Comparison of ENCODE assay signal across 20 cellular contexts in the genomic region with DNA sequence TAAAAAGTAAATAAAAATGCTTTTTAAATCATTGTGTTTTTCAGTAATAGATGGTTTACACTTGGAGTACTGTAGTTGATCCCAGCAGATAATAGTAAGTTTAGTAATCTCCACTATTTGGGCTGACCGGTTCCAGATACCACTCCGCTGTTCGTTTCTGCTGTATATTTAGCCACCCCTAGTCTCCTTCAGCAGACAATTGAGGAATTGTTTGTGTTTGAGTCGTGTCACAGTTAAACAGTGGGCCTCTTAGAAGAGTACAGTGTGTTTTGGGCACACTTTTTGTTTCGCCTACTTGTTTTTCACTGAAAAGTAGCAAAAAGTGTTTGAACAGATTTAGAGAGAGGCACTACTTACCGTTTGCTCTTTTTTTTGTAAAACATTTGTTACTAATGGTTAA. TPM values are rescaled to one million over a fixed set of nuclear protein-coding genes. Genes with fewer than 3 reads are reported as not detected.
A peak's percentile ranks its signal among the peaks of the same experiment; 100 is the strongest.
DNase-seq lines count a peak whose midpoint lies in the region; ATAC-seq and TF ChIP-seq lines count a peak whose summit lies in the region.
"Had no signal": no experiment of that assay in that cellular context is flagged by ENCODE, and none has a peak within 500 bp of the region (broad histone marks: within the 10 kb centered on the region; RNA-seq: fewer than 3 reads in every experiment).

No MANE protein-coding gene starts in this region.

- peaks cover 41% of the 10 kb centered on the region for H3K4me1 ChIP-seq in CD4-positive, CD25-positive, alpha-beta regulatory T cell (ENCODE audit: control insufficient read depth, insufficient read depth, low read length, poor library complexity, severe bottlenecking)
- H3K4me1 ChIP-seq in smooth muscle cell (ENCODE audit: low read depth) (peaks cover 21% of the 10 kb centered on the region), uterus (peaks cover 0 to 3% of the 10 kb centered on the region in 2 donors)
- H3K4me1 ChIP-seq: SJSA1 had no signal

- no peak for TF ChIP-seq POLR2A in uterus (IDR thresholded peaks at IDR 0.05)

- no peaks in the 10 kb centered on the region for H3K27me3 Mint-ChIP-seq in CD4-positive, CD25-positive, alpha-beta regulatory T cell
- H3K27me3 Mint-ChIP-seq: activated CD4-positive, alpha-beta memory T cell treated with anti-CD3 and anti-CD28 coated beads for 36 hours had no signal

- H3K79me2 ChIP-seq in smooth muscle cell (ENCODE audit: low read depth), result peaks cover 96% of the 10 kb centered on the region

- H3K4me2 ChIP-seq in smooth muscle cell, result peak overlapping the region; percentile 13

- peaks cover 18% of the 10 kb centered on the region for H3K36me3 Mint-ChIP-seq in CD4-positive, CD25-positive, alpha-beta regulatory T cell

- H3K4me3 Mint-ChIP-seq in CD4-positive, CD25-positive, alpha-beta regulatory T cell, result no peak overlapping the region
- H3K4me3 Mint-ChIP-seq: activated CD4-positive, alpha-beta memory T cell treated with anti-CD3 and anti-CD28 coated beads for 36 hours; activated naive CD4-positive, alpha-beta T cell treated with anti-CD3 and anti-CD28 coated beads for 36 hours; endodermal cell; T-helper 2 cell treated with Interferon-gamma antibody and Interleukin-4, amounts not matched to agents 5 μg/mL and 100 μg/mL, for 36 hours had no signal

- intact Hi-C loops in uterus (cut with DNase I; ENCODE audit: low total_unique reads), result no loop called here

- H3K4me1 Mint-ChIP-seq in CD4-positive, CD25-positive, alpha-beta regulatory T cell, result peaks cover 46 to 82% (median 66%) of the 10 kb centered on the region in 4 donors

- peaks cover 90% of the 10 kb centered on the region for H4K20me1 ChIP-seq in smooth muscle cell (ENCODE audit: low read depth)

- no peaks in the 10 kb centered on the region for H3K9me3 ChIP-seq in CD4-positive, CD25-positive, alpha-beta regulatory T cell (ENCODE audit: control insufficient read depth in 2 of 2, low read length in 2 of 2)
- H3K9me3 ChIP-seq in smooth muscle cell (replicated peaks; ENCODE audit: low read depth), result no peaks in the 10 kb centered on the region
- no peaks in the 10 kb centered on the region for H3K9me3 ChIP-seq in WERI-Rb-1 (ENCODE audit: severe bottlenecking)
- no peaks in the 10 kb centered on the region for H3K9me3 ChIP-seq in uterus
- H3K9me3 ChIP-seq: left ventricle myocardium inferior, mucosa of descending colon, Peyer's patch, SJSA1, suprapubic skin had no signal

- peak overlapping the region in 2 of 3 donors; percentile 38 to 74 for H3K27ac Mint-ChIP-seq in CD4-positive, CD25-positive, alpha-beta regulatory T cell
- H3K27ac Mint-ChIP-seq: activated CD4-positive, alpha-beta memory T cell treated with anti-CD3 and anti-CD28 coated beads for 36 hours; activated naive CD4-positive, alpha-beta T cell treated with anti-CD3 and anti-CD28 coated beads for 36 hours; endodermal cell; T-helper 2 cell treated with Interferon-gamma antibody and Interleukin-4, amounts not matched to agents 5 μg/mL and 100 μg/mL, for 36 hours had no signal

- no peak for TF ChIP-seq CTCF in smooth muscle cell (IDR thresholded peaks at IDR 0.05; ENCODE audit: borderline replicate concordance, insufficient read depth, poor library complexity, severe bottlenecking)
- TF ChIP-seq CTCF in WERI-Rb-1 (IDR thresholded peaks at IDR 0.05; ENCODE audit: low read depth, low read length), result no peak
- TF ChIP-seq CTCF in uterus (IDR thresholded peaks at IDR 0.05), result no peak

- no peak overlapping the region for H2AFZ ChIP-seq in smooth muscle cell (ENCODE audit: low read depth)

- no peak overlapping the region for H3K9ac ChIP-seq in smooth muscle cell (ENCODE audit: low read depth)

- WGBS in smooth muscle cell (ENCODE audit: low lambda C conversion rate), result 51% methylated on average over 6 of the region's 6 CpGs

- no peaks in the 10 kb centered on the region for H3K9me3 Mint-ChIP-seq in CD4-positive, CD25-positive, alpha-beta regulatory T cell
- H3K9me3 Mint-ChIP-seq: activated CD4-positive, alpha-beta memory T cell treated with anti-CD3 and anti-CD28 coated beads for 36 hours; activated naive CD4-positive, alpha-beta T cell treated with anti-CD3 and anti-CD28 coated beads for 36 hours; endodermal cell; T-helper 2 cell treated with Interferon-gamma antibody and Interleukin-4, amounts not matched to agents 5 μg/mL and 100 μg/mL, for 36 hours had no signal

- peaks cover 7% of the 10 kb centered on the region for H3K36me3 ChIP-seq in CD4-positive, CD25-positive, alpha-beta regulatory T cell (ENCODE audit: control insufficient read depth, insufficient read depth, low read length)
- H3K36me3 ChIP-seq in smooth muscle cell (ENCODE audit: low read depth) (no peaks in the 10 kb centered on the region), WERI-Rb-1 (no peaks in the 10 kb centered on the region), uterus (no peaks in the 10 kb centered on the region)
- H3K36me3 ChIP-seq: SJSA1 had no signal

- H3K27ac ChIP-seq in CD4-positive, CD25-positive, alpha-beta regulatory T cell (ENCODE audit: insufficient read depth, low read length, poor library complexity, severe bottlenecking), result peak overlapping the region; percentile 39
- H3K27ac ChIP-seq in smooth muscle cell (ENCODE audit: low read depth) (peak overlapping the region; percentile 76), WERI-Rb-1 (no peak overlapping the region), uterus (no peak overlapping the region)
- H3K27ac ChIP-seq: left ventricle myocardium inferior, Peyer's patch, SJSA1, suprapubic skin had no signal

- ATAC-seq in CD4-positive, CD25-positive, alpha-beta regulatory T cell (ENCODE audit: low read depth in 2 of 2), result no peak
- ATAC-seq: mucosa of descending colon had no signal

- in situ Hi-C loops in SK-MEL-5 (cut with HindIII; ENCODE audit: low pct_unique_long_range_greater_than_20kb, low sequenced_read_pairs), result no loop called here

- DNase-seq in CD4-positive, CD25-positive, alpha-beta regulatory T cell, result no peak
- peak; percentile 73 for DNase-seq in SK-MEL-5 (ENCODE audit: low read depth, low spot score)
- DNase-seq in globus pallidus (ENCODE audit: low spot score), result peak; percentile 86
- no peak for DNase-seq in smooth muscle cell (lab: John Stamatoyannopoulos, UW; ENCODE audit: unreplicated experiment)
- no peak for DNase-seq in WERI-Rb-1
- DNase-seq in NCI-H128 (lab: John Stamatoyannopoulos, UW; ENCODE audit: unreplicated experiment), result no peak
- DNase-seq in uterus, result no peak
- DNase-seq: activated CD4-positive, alpha-beta memory T cell treated with anti-CD3 and anti-CD28 coated beads for 36 hours; activated naive CD4-positive, alpha-beta T cell treated with anti-CD3 and anti-CD28 coated beads for 36 hours; activated T-cell treated with anti-CD3 and anti-CD28 coated beads for 4 hours; aorta; endodermal cell; left ventricle myocardium inferior; mucosa of descending colon; NCI-H1105 treated with DMSO at 0.1 percent for 48 hours; NK-92 treated with Interleukin-12 subunit alpha and Interleukin-12 subunit beta, amount 100 ng/mL, for 24 hours; Peyer's patch had no signal

- no peaks in the 10 kb centered on the region for H3K27me3 ChIP-seq in CD4-positive, CD25-positive, alpha-beta regulatory T cell (ENCODE audit: control insufficient read depth, insufficient read depth, low read length)
- H3K27me3 ChIP-seq in smooth muscle cell (ENCODE audit: low read depth) (no peaks in the 10 kb centered on the region), WERI-Rb-1 (ENCODE audit: insufficient read depth, low read depth, severe bottlenecking) (no peaks in the 10 kb centered on the region), uterus (no peaks in the 10 kb centered on the region)
- H3K27me3 ChIP-seq: Peyer's patch, SJSA1, suprapubic skin had no signal

- H3K4me3 ChIP-seq in CD4-positive, CD25-positive, alpha-beta regulatory T cell (ENCODE audit: low read depth, low read length), result no peak overlapping the region
- H3K4me3 ChIP-seq in smooth muscle cell, result no peak overlapping the region
- H3K4me3 ChIP-seq in WERI-Rb-1 (ENCODE audit: low read depth, low read length), result no peak overlapping the region
- no peak overlapping the region for H3K4me3 ChIP-seq in uterus
- H3K4me3 ChIP-seq: left ventricle myocardium inferior, mucosa of descending colon, Peyer's patch, SJSA1, suprapubic skin had no signal

- peaks cover 10% of the 10 kb centered on the region for H3F3A ChIP-seq in smooth muscle cell (ENCODE audit: low read depth)

RNA-seq across cellular contexts. Expression of a gene that starts 33.2 kb away (rescaled TPM):
- total RNA-seq in CD4-positive, CD25-positive, alpha-beta regulatory T cell, result 83.7 TPM
- polyA plus RNA-seq in CD4-positive, CD25-positive, alpha-beta regulatory T cell, result 10 to 100 TPM; 37.5 to 46.4 (median 41.7) TPM
- total RNA-seq in SK-MEL-5 (2014; rRNA removed; shearing (Covaris generic)), result 26.7 and 30.8 TPM in 2 replicates
- polyA plus RNA-seq in SK-MEL-5 (2015; cell fraction: cytosol; rRNA removed), result 37.5 and 49.8 TPM in 2 replicates
- 11.7 and 12.2 TPM in 2 replicates for polyA plus RNA-seq in SK-MEL-5 (2015; cell fraction: nucleus; rRNA removed)
- total RNA-seq in smooth muscle cell (48.4 and 98.4 TPM in 2 replicates), uterus (10 to 100 TPM; 22.1 to 65.8 (median 49.5) TPM)
- polyA plus RNA-seq in smooth muscle cell, result 20.6 and 22.1 TPM in 2 replicates

Comparison
In these comparisons a context has a peak if more than half of its experiments do, and no peak if none do; other contexts are left out.
1. DNase-seq: peak in SK-MEL-5 (single experiment) and globus pallidus (single experiment); none in CD4-positive, CD25-positive, alpha-beta regulatory T cell (0 of 3), smooth muscle cell (single experiment), WERI-Rb-1 (single experiment), NCI-H128 (single experiment) and uterus (0 of 2).
2. H3K27ac ChIP-seq: peak in CD4-positive, CD25-positive, alpha-beta regulatory T cell (single experiment) and smooth muscle cell (single experiment); none in WERI-Rb-1 (single experiment) and uterus (0 of 2).